ENCODE assay signal across 32 cellular contexts in genomic region chr3:72411102-72411501, GRCh38. TPM values are rescaled to one million over a fixed set of nuclear protein-coding genes. Genes with fewer than 3 reads are reported as not detected.
DNase-seq lines count a peak whose midpoint lies in the region; ATAC-seq, FAIRE-seq and TF ChIP-seq lines count a peak whose summit lies in the region.
"Had no signal": no experiment of that assay in that cellular context is flagged by ENCODE, and none has a peak within 500 bp of the region (broad histone marks: within the 10 kb centered on the region; RNA-seq: fewer than 3 reads in every experiment).

No MANE protein-coding gene starts in this region.

- no peak for DNase-seq in A549 (ENCODE audit: low read depth in 1 of 2, low spot score in 1 of 2)
- no peak for DNase-seq in HEK293T (ENCODE audit: extremely low spot score)
- DNase-seq in caudate nucleus (lab: John Stamatoyannopoulos, UW) = no peak
- peak; percentile 74 for DNase-seq in mesenchymal stem cell
- no peak for DNase-seq in HT-29 (ENCODE audit: low spot score)
- no peak for DNase-seq in hepatic stellate cell (ENCODE audit: low spot score)
- no peak for DNase-seq in chondrocyte (ENCODE audit: low spot score)
- DNase-seq: ACHN; activated CD4-positive, alpha-beta memory T cell treated with anti-CD3 and anti-CD28 coated beads for 36 hours; activated CD4-positive, CD25-positive, alpha-beta regulatory T cell treated with anti-CD3 and anti-CD28 coated beads, Interleukin-2, amount 50 U/mL, for 72 hours; activated CD8-positive, alpha-beta memory T cell treated with anti-CD3 and anti-CD28 coated beads, Interleukin-2, amount 50 U/mL, for 4 hours; activated naive CD4-positive, alpha-beta T cell treated with anti-CD3 and anti-CD28 coated beads, Interleukin-2, amount 50 U/mL, for 16 hours; aorta; dermis blood vessel endothelial cell; GDM1; Karpas-422; left ventricle myocardium inferior; midbrain; MV-4-11; NCI-H187; NCI-H2171 treated with DMSO at 0.1 percent for 48 hours; NCI-H526 treated with DMSO at 0.1 percent for 48 hours; pancreas; Peyer's patch; SIG-M5; spleen had no signal

- H3K4ac ChIP-seq in mesenchymal stem cell (ENCODE audit: low read depth in 1 of 2, low read length in 2 of 2) = no peak overlapping the region

- no peak overlapping the region for H2BK5ac ChIP-seq in mesenchymal stem cell (ENCODE audit: low read depth, low read length, poor library complexity, severe bottlenecking)

- H3K27ac ChIP-seq in A549 (no peak overlapping the region), caudate nucleus (ENCODE audit: low read depth, low read length) (peak overlapping the region; percentile 58), mesenchymal stem cell (ENCODE audit: low read length, poor library complexity, severe bottlenecking) (no peak overlapping the region)
- H3K27ac ChIP-seq: left ventricle myocardium inferior, pancreas, Peyer's patch, right atrium auricular region, spleen had no signal

- H3K9ac ChIP-seq in mesenchymal stem cell (ENCODE audit: low read length) = no peak overlapping the region

- H2BK15ac ChIP-seq in mesenchymal stem cell (ENCODE audit: low read depth, poor library complexity, severe bottlenecking) = no peak overlapping the region

- H3K27me3 Mint-ChIP-seq in chondrocyte (ENCODE audit: low read depth) = no peaks in the 10 kb centered on the region
- H3K27me3 Mint-ChIP-seq: activated CD4-positive, alpha-beta memory T cell treated with anti-CD3 and anti-CD28 coated beads for 36 hours; activated T-helper 17 cell treated with anti-CD3 and anti-CD28 coated beads, Interleukin-2, amount 50 U/mL, for 72 hours; type B pancreatic cell had no signal

- POLR2A ChIA-PET in A549 (lab: Yijun Ruan, JAX) = no interaction called here
- POLR2A ChIA-PET in HEK293T (lab: Yijun Ruan, JAX) = no interaction called here

- TF ChIP-seq CTCF in A549 (IDR thresholded peaks at IDR 0.05) = no peak
- TF ChIP-seq CTCF in chondrocyte (IDR thresholded peaks at IDR 0.05) = no peak

- H3K4me3 Mint-ChIP-seq in chondrocyte (ENCODE audit: unreplicated experiment) = no peak overlapping the region
- H3K4me3 Mint-ChIP-seq: activated CD4-positive, alpha-beta memory T cell treated with anti-CD3 and anti-CD28 coated beads for 36 hours; nephron; type B pancreatic cell had no signal

- TF ChIP-seq EP300 in A549 (IDR thresholded peaks at IDR 0.05) = no peak

- H3K27me3 ChIP-seq in mesenchymal stem cell (ENCODE audit: control insufficient read depth in 1 of 2, insufficient read depth in 1 of 2, low read length in 2 of 2) = no peaks in the 10 kb centered on the region
- H3K27me3 ChIP-seq: pancreas, Peyer's patch, right atrium auricular region, spleen had no signal

- H3K4me1 ChIP-seq in A549 = peaks cover 15% of the 10 kb centered on the region
- H3K4me1 ChIP-seq in mesenchymal stem cell (ENCODE audit: control insufficient read depth, insufficient read depth, low read depth, low read length) = no peaks in the 10 kb centered on the region

- H2AK5ac ChIP-seq in mesenchymal stem cell (ENCODE audit: low read length, severe bottlenecking) = no peak overlapping the region

- TF ChIP-seq POLR2A in A549 (IDR thresholded peaks at IDR 0.05; ENCODE audit: low read length) = no peak

- FAIRE-seq in A549 (lab: Jason Lieb, UNC) = no peak
- FAIRE-seq: pancreas had no signal

- H3K23ac ChIP-seq in mesenchymal stem cell (ENCODE audit: low read length in 2 of 2) = no peak overlapping the region

- H3K4me3 ChIP-seq in A549 (no peak overlapping the region), mesenchymal stem cell (ENCODE audit: insufficient read depth in 1 of 2, low read depth in 1 of 2, low read length in 2 of 2) (no peak overlapping the region)
- H3K4me3 ChIP-seq: left ventricle myocardium inferior, pancreas, Peyer's patch, right atrium auricular region, spleen had no signal

- no peak overlapping the region for H4K91ac ChIP-seq in mesenchymal stem cell (ENCODE audit: low read length)

- H3K36me3 ChIP-seq in mesenchymal stem cell (ENCODE audit: control insufficient read depth in 1 of 2, insufficient read depth in 2 of 2, low read depth in 1 of 2, low read length in 2 of 2) = no peaks in the 10 kb centered on the region
- H3K36me3 ChIP-seq: left ventricle myocardium inferior, pancreas, Peyer's patch, right atrium auricular region, spleen had no signal

- H3K27ac Mint-ChIP-seq in chondrocyte (ENCODE audit: unreplicated experiment) = no peak overlapping the region
- H3K27ac Mint-ChIP-seq: activated CD4-positive, alpha-beta memory T cell treated with anti-CD3 and anti-CD28 coated beads for 36 hours; activated T-helper 17 cell treated with anti-CD3 and anti-CD28 coated beads, Interleukin-2, amount 50 U/mL, for 72 hours; nephron; type B pancreatic cell had no signal

- H3K4me2 ChIP-seq in A549 (peak overlapping the region; percentile 49), mesenchymal stem cell (ENCODE audit: low read length, poor library complexity, severe bottlenecking) (no peak overlapping the region)

- no peaks in the 10 kb centered on the region for H3K9me3 Mint-ChIP-seq in chondrocyte (ENCODE audit: low read depth)
- H3K9me3 Mint-ChIP-seq: activated CD4-positive, alpha-beta memory T cell treated with anti-CD3 and anti-CD28 coated beads for 36 hours; activated T-helper 17 cell treated with anti-CD3 and anti-CD28 coated beads, Interleukin-2, amount 50 U/mL, for 72 hours; nephron; type B pancreatic cell had no signal

- peaks cover 16% of the 10 kb centered on the region for H3K79me1 ChIP-seq in mesenchymal stem cell (replicated peaks; ENCODE audit: low read length, poor library complexity, severe bottlenecking)

- H3K14ac ChIP-seq in mesenchymal stem cell (ENCODE audit: low read length in 2 of 2) = no peak overlapping the region

- H2BK12ac ChIP-seq in mesenchymal stem cell (ENCODE audit: low read length in 2 of 2) = no peak overlapping the region

- WGBS in A549 (ENCODE audit: missing lambda C conversion rate) = 48% methylated on average over 1 of the region's 1 CpG
- WGBS in mesenchymal stem cell = 20% methylated on average over 1 of the region's 1 CpG

- peaks cover 49% of the 10 kb centered on the region for H3K4me1 Mint-ChIP-seq in chondrocyte (ENCODE audit: low read depth)

- H3K9me3 ChIP-seq in A549 (no peaks in the 10 kb centered on the region), mesenchymal stem cell (ENCODE audit: control insufficient read depth, low read length) (no peaks in the 10 kb centered on the region)
- H3K9me3 ChIP-seq: left ventricle myocardium inferior, pancreas, Peyer's patch, right atrium auricular region, spleen had no signal

- no peak overlapping the region for H2AFZ ChIP-seq in mesenchymal stem cell (ENCODE audit: low read depth, low read length)

- no peak overlapping the region for H3K18ac ChIP-seq in mesenchymal stem cell (ENCODE audit: low read depth in 1 of 2, low read length in 2 of 2)

- H4K8ac ChIP-seq in mesenchymal stem cell (ENCODE audit: low read length) = no peak overlapping the region

- no peak overlapping the region for H2BK120ac ChIP-seq in mesenchymal stem cell (ENCODE audit: low read depth, low read length)

- CTCF ChIA-PET in A549 (lab: Yijun Ruan, JAX) = no interaction called here
- CTCF ChIA-PET in HEK293T (lab: Yijun Ruan, JAX) = no interaction called here

- no peaks in the 10 kb centered on the region for H3K36me3 Mint-ChIP-seq in chondrocyte (ENCODE audit: low read depth)

- TF ChIP-seq RAD21 in A549 (conservative IDR thresholded peaks at IDR 0.05 in 1 of 2, IDR thresholded peaks at IDR 0.05 in 1 of 2) = no peak

- ATAC-seq in A549 (no peak; a peak in 1 of 6 replicates), SK-N-SH treated with all-trans-retinoic acid at 6 μM for 48 hours (no peak)
- ATAC-seq: activated T-helper 17 cell treated with anti-CD3 and anti-CD28 coated beads, Interleukin-2, amount 50 U/mL, for 72 hours; HCT116 had no signal

TF ChIP-seq in A549, 52 proteins besides CTCF, POLR2A, EP300 and RAD21:
- no peak for TF ChIP-seq HOXB5 (CRISPR knock-in tag; IDR thresholded peaks at IDR 0.05)
- peak; percentile 48 for TF ChIP-seq MAFK (IDR thresholded peaks at IDR 0.05; ENCODE audit: partially characterized antibody)

TF ChIP-seq in HEK293T, 16 proteins besides CTCF, POLR2A, EP300 and RAD21:
- TF ChIP-seq ZNF384 (IDR thresholded peaks at IDR 0.05) = 0 out of 2 replicates have a peak, but pooled peaks have one; percentile 9
- TF ChIP-seq FOXM1 (IDR thresholded peaks at IDR 0.05; ENCODE audit: borderline replicate concordance) = no peak

TF ChIP-seq in SK-N-SH treated with all-trans-retinoic acid at 6 μM for 48 hours, 23 proteins besides CTCF, POLR2A, EP300 and RAD21:
- TF ChIP-seq RARB (CRISPR knock-in tag; IDR thresholded peaks at IDR 0.05) (no peak), CSDC2 (CRISPR knock-in tag; IDR thresholded peaks at IDR 0.05) (no peak), GLIS3 (CRISPR knock-in tag; IDR thresholded peaks at IDR 0.05) (no peak), ZC3H10 (CRISPR knock-in tag; IDR thresholded peaks at IDR 0.05) (no peak), BACH2 (CRISPR knock-in tag; IDR thresholded peaks at IDR 0.05; ENCODE audit: borderline replicate concordance) (no peak), SNAI2 (CRISPR knock-in tag; IDR thresholded peaks at IDR 0.05) (no peak)

RNA-seq across cellular contexts. Expression of gene RYBP, which starts 35.3 kb away (rescaled TPM):
- polyA plus RNA-seq in A549 (2011; rRNA removed) (11.6 and 15.8 TPM in 2 replicates), A549 (2017; fragmentation: RNase III; extraction: RNeasy Plus Mini Kit Qiagen cat#74134 plus additional on column Dnase treatment) (7.6 to 8.6 TPM (median 7.9 TPM) in 3 replicates)
- polyA plus RNA-seq in A549 (2012; cell fraction: cytosol; rRNA removed) = 2.6 and 3.0 TPM in 2 replicates
- polyA plus RNA-seq in A549 (2012; cell fraction: nucleus; rRNA removed) = 1.3 and 2.0 TPM in 2 replicates
- polyA minus RNA-seq in A549 (2011; rRNA and poly(A)+ RNA removed) = 7.4 and 7.7 TPM in 2 replicates
- 15.9 TPM for polyA plus RNA-seq in mesenchymal stem cell (2013, experiment 1 of 2)
- polyA plus RNA-seq in mesenchymal stem cell (2013, experiment 2 of 2) = 16.1 TPM
- total RNA-seq in HT-29 (2014; rRNA removed; shearing (Covaris generic)) = 1.5 and 2.1 TPM in 2 replicates
- total RNA-seq in chondrocyte = 18.6 to 22.6 TPM (median 22.0 TPM) in 3 replicates
